ENCODE assay signal across 30 cellular contexts in the genomic region with DNA sequence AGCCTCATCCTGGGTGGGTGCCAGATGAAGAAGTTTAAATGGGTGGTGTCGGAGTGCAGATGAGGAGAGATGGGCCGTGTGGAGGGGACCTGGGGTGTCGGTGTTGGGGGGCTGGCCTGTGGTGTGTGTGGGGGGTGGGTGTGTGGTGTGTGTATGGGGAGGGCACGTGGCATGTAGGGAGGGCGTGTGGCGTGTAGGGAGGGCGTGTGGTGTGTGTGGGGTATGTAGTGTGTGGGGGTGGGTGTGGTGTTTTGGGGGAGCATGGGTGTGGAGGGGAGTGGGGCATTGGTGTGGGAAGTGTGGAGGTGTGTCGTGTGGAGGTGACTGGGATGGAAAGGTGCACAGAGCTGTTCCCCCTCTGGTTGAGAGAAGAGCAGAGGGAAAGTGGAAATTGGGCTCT. TPM values are rescaled to one million over a fixed set of nuclear protein-coding genes. Genes with fewer than 3 reads are reported as not detected.
"Had no signal": no experiment of that assay in that cellular context is flagged by ENCODE, and none has a peak within 500 bp of the region (broad histone marks: within the 10 kb centered on the region; RNA-seq: fewer than 3 reads in every experiment).

No MANE protein-coding gene starts in this region.

- H3K9me3 Mint-ChIP-seq: activated CD4-positive, alpha-beta memory T cell treated with anti-CD3 and anti-CD28 coated beads for 36 hours; activated naive CD4-positive, alpha-beta T cell treated with anti-CD3 and anti-CD28 coated beads for 36 hours; activated naive CD4-positive, alpha-beta T cell treated with anti-CD3 and anti-CD28 coated beads, Interleukin-2, amount 50 U/mL, for 72 hours; activated T-cell treated with anti-CD3 and anti-CD28 coated beads, Interleukin-2, amount 50 U/mL, for 4 hours; activated T-helper 1 cell treated with anti-CD3 and anti-CD28 coated beads, Interleukin-12 subunit alpha, Interleukin-12 subunit beta, Interleukin-2, Interleukin-4 antibody, amounts not matched to agents 30 ng/mL and 10 ng/mL and 1 ng/mL, durations not matched to agents 14 hours and 24 hours and 36 hours; T-helper 1 cell treated with Interleukin-12 subunit alpha and Interleukin-12 subunit beta and Interleukin-4 antibody, amounts not matched to agents 30 μg/mL and 1 μg/mL, for 36 hours; T-helper 2 cell treated with Interferon-gamma antibody and Interleukin-4, amounts not matched to agents 5 μg/mL and 100 μg/mL, for 36 hours had no signal

- H3K4me1 Mint-ChIP-seq: activated CD4-positive, alpha-beta T cell treated with anti-CD3 and anti-CD28 coated beads for 36 hours had no signal

- ATAC-seq: activated CD4-positive, alpha-beta T cell treated with anti-CD3 and anti-CD28 coated beads for 36 hours; activated CD4-positive, CD25-positive, alpha-beta regulatory T cell treated with anti-CD3 and anti-CD28 coated beads, Interleukin-2, amount 50 U/mL, for 24 hours; activated naive CD4-positive, alpha-beta T cell treated with anti-CD3 and anti-CD28 coated beads, Interleukin-2, amount 50 U/mL, for 72 hours; activated T-cell treated with anti-CD3 and anti-CD28 coated beads, Interleukin-2, amount 50 U/mL, for 4 hours; Panc1 had no signal

- H3K27ac ChIP-seq: adrenal gland, body of pancreas, breast epithelium, SJSA1 had no signal

- H3K36me3 ChIP-seq: adrenal gland, breast epithelium, SJSA1 had no signal

- DNase-seq: activated CD4-positive, alpha-beta memory T cell treated with anti-CD3 and anti-CD28 coated beads for 36 hours; activated CD4-positive, alpha-beta T cell treated with anti-CD3 and anti-CD28 coated beads for 36 hours; activated CD4-positive, alpha-beta T cell treated with anti-CD3 and anti-CD28 coated beads, Interleukin-2, amount 50 U/mL, for 1 hour; activated CD8-positive, alpha-beta memory T cell treated with anti-CD3 and anti-CD28 coated beads, Interleukin-2, amount 50 U/mL, for 4 hours; activated gamma-delta T cell treated with Interleukin-2 at 50 U/mL for 16 hours; activated naive CD4-positive, alpha-beta T cell treated with anti-CD3 and anti-CD28 coated beads for 36 hours; activated T-cell treated with anti-CD3 and anti-CD28 coated beads for 4 hours; activated T-cell treated with anti-CD3 and anti-CD28 coated beads, Interleukin-2, amount 50 U/mL, for 4 hours; adrenal gland; body of pancreas; Karpas-422; KBM-7; NCI-H1105; NCI-H1417 treated with DMSO at 0.1 percent for 48 hours; NCI-H1930; NCI-H345; SHP77 treated with DMSO at 0.1 percent for 48 hours had no signal

- H3K27ac Mint-ChIP-seq: activated CD4-positive, alpha-beta memory T cell treated with anti-CD3 and anti-CD28 coated beads for 36 hours; activated CD4-positive, alpha-beta T cell treated with anti-CD3 and anti-CD28 coated beads for 36 hours; activated naive CD4-positive, alpha-beta T cell treated with anti-CD3 and anti-CD28 coated beads for 36 hours; activated T-helper 1 cell treated with anti-CD3 and anti-CD28 coated beads, Interleukin-12 subunit alpha, Interleukin-12 subunit beta, Interleukin-2, Interleukin-4 antibody, amounts not matched to agents 30 ng/mL and 10 ng/mL and 1 ng/mL, durations not matched to agents 14 hours and 24 hours and 36 hours; T-helper 1 cell treated with Interleukin-12 subunit alpha and Interleukin-12 subunit beta and Interleukin-4 antibody, amounts not matched to agents 30 μg/mL and 1 μg/mL, for 36 hours; T-helper 2 cell treated with Interferon-gamma antibody and Interleukin-4, amounts not matched to agents 5 μg/mL and 100 μg/mL, for 36 hours had no signal

- H3K4me3 Mint-ChIP-seq: activated CD4-positive, alpha-beta memory T cell treated with anti-CD3 and anti-CD28 coated beads for 36 hours; activated CD4-positive, alpha-beta T cell treated with anti-CD3 and anti-CD28 coated beads for 36 hours; activated naive CD4-positive, alpha-beta T cell treated with anti-CD3 and anti-CD28 coated beads for 36 hours; activated T-cell treated with anti-CD3 and anti-CD28 coated beads, Interleukin-2, amount 50 U/mL, for 4 hours; activated T-helper 1 cell treated with anti-CD3 and anti-CD28 coated beads, Interleukin-12 subunit alpha, Interleukin-12 subunit beta, Interleukin-2, Interleukin-4 antibody, amounts not matched to agents 30 ng/mL and 10 ng/mL and 1 ng/mL, durations not matched to agents 14 hours and 24 hours and 36 hours; T-helper 1 cell treated with Interleukin-12 subunit alpha and Interleukin-12 subunit beta and Interleukin-4 antibody, amounts not matched to agents 30 μg/mL and 1 μg/mL, for 36 hours; T-helper 2 cell treated with Interferon-gamma antibody and Interleukin-4, amounts not matched to agents 5 μg/mL and 100 μg/mL, for 36 hours had no signal

- H3K4me3 ChIP-seq: adrenal gland, body of pancreas, breast epithelium, SJSA1 had no signal

- H3K4me1 ChIP-seq: adrenal gland, body of pancreas, breast epithelium, SJSA1 had no signal

- H3K27me3 Mint-ChIP-seq: activated CD4-positive, alpha-beta memory T cell treated with anti-CD3 and anti-CD28 coated beads for 36 hours; activated CD4-positive, alpha-beta T cell treated with anti-CD3 and anti-CD28 coated beads for 36 hours had no signal

- H3K4me2 ChIP-seq: SK-N-SH had no signal

- H3K9ac ChIP-seq: SK-N-SH had no signal

- H3K9me3 ChIP-seq: adrenal gland, body of pancreas, breast epithelium, SJSA1, SK-N-SH had no signal

- H3K27me3 ChIP-seq: adrenal gland, body of pancreas, breast epithelium, SJSA1 had no signal

RNA-seq across cellular contexts. Expression of a gene that starts 34.5 kb away (rescaled TPM):
- total RNA-seq: activated CD4-positive, alpha-beta memory T cell treated with anti-CD3 and anti-CD28 coated beads for 36 hours; activated CD4-positive, alpha-beta T cell treated with anti-CD3 and anti-CD28 coated beads for 36 hours; activated naive CD4-positive, alpha-beta T cell treated with anti-CD3 and anti-CD28 coated beads for 36 hours; activated naive CD4-positive, alpha-beta T cell treated with anti-CD3 and anti-CD28 coated beads, Interleukin-2, amount 50 U/mL, for 72 hours; activated T-cell treated with anti-CD3 and anti-CD28 coated beads, Interleukin-2, amount 50 U/mL, for 4 hours; activated T-helper 1 cell treated with anti-CD3 and anti-CD28 coated beads, Interleukin-12 subunit alpha, Interleukin-12 subunit beta, Interleukin-2, Interleukin-4 antibody, amounts not matched to agents 30 ng/mL and 10 ng/mL and 1 ng/mL, durations not matched to agents 14 hours and 24 hours and 36 hours; astrocyte; MCF 10A; NCI-H460; RPMI7951; SJSA1 had no signal
- polyA plus RNA-seq: SK-N-SH had no signal
